24 cellular contexts compared by ENCODE assay signal in genomic region chr5:11128021-11128420, GRCh38.
DNase-seq lines count a peak whose midpoint lies in the region; ATAC-seq lines count a peak whose summit lies in the region.
"Had no signal": no experiment of that assay in that cellular context is flagged by ENCODE, and none has a peak within 500 bp of the region (broad histone marks: within the 10 kb centered on the region; RNA-seq: fewer than 3 reads in every experiment).

No MANE protein-coding gene starts in this region.

- no peaks in the 10 kb centered on the region for H3K9me3 Mint-ChIP-seq in stimulated activated naive CD8-positive, alpha-beta T cell treated with anti-CD3 and anti-CD28 coated beads, Interleukin-15, amount 100 ng/mL, for 72 hours
- H3K9me3 Mint-ChIP-seq: CD4-positive, CD25-positive, alpha-beta regulatory T cell; H9 had no signal

- H3K4me3 Mint-ChIP-seq in stimulated activated naive CD8-positive, alpha-beta T cell treated with anti-CD3 and anti-CD28 coated beads, Interleukin-15, amount 100 ng/mL, for 72 hours = no peak overlapping the region
- H3K4me3 Mint-ChIP-seq: CD4-positive, CD25-positive, alpha-beta regulatory T cell; H9; IgD-negative memory B cell; T-helper 17 cell had no signal

- no peak overlapping the region for H3K27ac Mint-ChIP-seq in stimulated activated naive CD8-positive, alpha-beta T cell treated with anti-CD3 and anti-CD28 coated beads, Interleukin-15, amount 100 ng/mL, for 72 hours
- H3K27ac Mint-ChIP-seq: CD4-positive, CD25-positive, alpha-beta regulatory T cell; H9; IgD-negative memory B cell; T-helper 17 cell had no signal

- H3K27me3 Mint-ChIP-seq in stimulated activated naive CD8-positive, alpha-beta T cell treated with anti-CD3 and anti-CD28 coated beads, Interleukin-15, amount 100 ng/mL, for 72 hours = peaks cover 17% of the 10 kb centered on the region
- H3K27me3 Mint-ChIP-seq: CD4-positive, CD25-positive, alpha-beta regulatory T cell had no signal

- no peak for DNase-seq in stimulated activated naive CD8-positive, alpha-beta T cell treated with anti-CD3 and anti-CD28 coated beads, Interleukin-15, amount 100 ng/mL, for 72 hours
- no peak for DNase-seq in stimulated activated naive CD8-positive, alpha-beta T cell treated with anti-CD3 and anti-CD28 coated beads, Interleukin-15, Interleukin-2, amounts not matched to agents 100 U/mL and 50 U/mL, for 24 hours
- peak; percentile 78 for DNase-seq in NCI-H446 treated with DMSO at 0.1 percent for 48 hours (lab: John Stamatoyannopoulos, UW)
- peak; percentile 63 for DNase-seq in cerebellar cortex (ENCODE audit: low spot score)
- DNase-seq in NCI-H2227 (lab: John Stamatoyannopoulos, UW; ENCODE audit: unreplicated experiment) = no peak
- DNase-seq: DMS53; GDM1; GM23248; H9; NCI-H1092 treated with DMSO at 0.1 percent for 48 hours; NCI-H1436; NCI-H1930; NCI-H226; NCI-H82; NK-92 treated with Interleukin-12 subunit alpha and Interleukin-12 subunit beta, amount 100 ng/mL, for 24 hours; SJCRH30; T-helper 17 cell had no signal

- no peaks in the 10 kb centered on the region for H3K4me1 Mint-ChIP-seq in stimulated activated naive CD8-positive, alpha-beta T cell treated with anti-CD3 and anti-CD28 coated beads, Interleukin-15, amount 100 ng/mL, for 72 hours
- H3K4me1 Mint-ChIP-seq: CD4-positive, CD25-positive, alpha-beta regulatory T cell; H9; IgD-negative memory B cell; T-helper 17 cell had no signal

- ATAC-seq in stimulated activated naive CD8-positive, alpha-beta T cell treated with anti-CD3 and anti-CD28 coated beads, Interleukin-15, amount 100 ng/mL, for 72 hours = peak; percentile 44
- ATAC-seq in stimulated activated naive CD8-positive, alpha-beta T cell treated with anti-CD3 and anti-CD28 coated beads, Interleukin-15, Interleukin-2, amounts not matched to agents 100 U/mL and 50 U/mL, for 24 hours = no peak
- no peak for ATAC-seq in GM19328 (IDR thresholded peaks at IDR 0.05; ENCODE audit: unreplicated experiment)
- ATAC-seq in HG02759 (IDR thresholded peaks at IDR 0.05; ENCODE audit: unreplicated experiment) = no peak
- ATAC-seq: PC-3, Right ventricle myocardium inferior, SK-N-SH treated with all-trans-retinoic acid at 6 μM for 48 hours, T-helper 17 cell had no signal

Comparison
In these comparisons a context has a peak if more than half of its experiments do, and no peak if none do; other contexts are left out.
1. DNase-seq: peak in NCI-H446 treated with DMSO at 0.1 percent for 48 hours (single experiment) and cerebellar cortex (single experiment); none in stimulated activated naive CD8-positive, alpha-beta T cell treated with anti-CD3 and anti-CD28 coated beads, Interleukin-15, amount 100 ng/mL, for 72 hours (0 of 2), stimulated activated naive CD8-positive, alpha-beta T cell treated with anti-CD3 and anti-CD28 coated beads, Interleukin-15, Interleukin-2, amounts not matched to agents 100 U/mL and 50 U/mL, for 24 hours (single experiment) and NCI-H2227 (single experiment).